ENCODE assay signal across 1 cellular context in the genomic region with DNA sequence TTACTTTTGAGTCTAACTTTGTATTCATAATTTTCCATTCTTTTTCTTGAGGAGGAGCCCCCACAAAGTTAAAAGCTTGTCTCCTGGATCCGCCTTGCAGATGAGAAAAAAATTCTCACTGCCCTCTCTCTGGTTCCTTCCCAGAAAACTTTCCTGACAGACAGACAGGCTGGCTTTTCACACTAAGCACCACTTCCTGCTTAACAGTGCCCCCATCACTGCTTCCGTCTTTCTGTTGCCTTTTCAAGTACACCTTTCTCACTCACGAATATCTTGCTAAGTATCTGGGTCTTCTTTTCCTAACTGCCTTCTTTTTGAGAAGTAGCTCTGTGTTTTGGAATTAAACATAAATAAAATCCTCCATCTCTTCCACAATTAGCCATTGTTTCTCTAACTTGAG.
TF ChIP-seq lines count a peak whose summit lies in the region.

No MANE protein-coding gene starts in this region.

TF ChIP-seq in H1, 55 proteins besides CTCF, POLR2A, EP300 and RAD21 (continued from another document):
- no peak for TF ChIP-seq JUND (IDR thresholded peaks at IDR 0.05; ENCODE audit: low read length)
- no peak for TF ChIP-seq KDM1A (IDR thresholded peaks at IDR 0.05; ENCODE audit: borderline replicate concordance, low read length)
- TF ChIP-seq ZNF274 (IDR thresholded peaks at IDR 0.05; ENCODE audit: borderline replicate concordance, extremely low read depth, low read length) = no peak
- TF ChIP-seq SP2 (IDR thresholded peaks at IDR 0.05; ENCODE audit: low read length) = no peak
- no peak for TF ChIP-seq SUZ12 (IDR thresholded peaks at IDR 0.05; ENCODE audit: low read length)
- no peak for TF ChIP-seq RNF2 (IDR thresholded peaks at IDR 0.05; ENCODE audit: borderline replicate concordance, low read depth, low read length, missing control alignments, poor library complexity, severe bottlenecking)
